Comparison of ENCODE assay signal across 1 cellular context in the genomic region with DNA sequence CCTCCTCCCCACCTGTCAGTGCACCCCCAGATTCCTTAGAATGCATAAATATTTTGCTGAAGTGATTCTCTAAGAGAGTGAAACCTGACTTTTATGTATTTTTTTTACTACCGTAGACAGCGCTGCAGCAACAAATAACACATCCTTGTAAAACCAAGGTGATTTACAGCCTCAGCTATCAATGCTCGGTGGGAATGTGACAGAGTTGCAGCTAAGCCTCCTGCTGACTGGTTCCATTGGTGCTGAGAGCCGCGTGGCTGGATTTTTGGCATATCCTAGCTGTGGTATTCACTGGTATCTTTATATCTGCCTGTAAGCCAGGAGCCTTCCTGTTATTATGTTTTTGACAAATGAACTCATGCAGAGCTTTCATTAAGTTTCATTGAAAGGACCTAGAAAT.
TF ChIP-seq lines count a peak whose summit lies in the region.

No MANE protein-coding gene starts in this region.

TF ChIP-seq in HEK293, 187 proteins besides CTCF, POLR2A, EP300 and RAD21 (continued from another document and continues in another):
- TF ChIP-seq, protein P1, sequence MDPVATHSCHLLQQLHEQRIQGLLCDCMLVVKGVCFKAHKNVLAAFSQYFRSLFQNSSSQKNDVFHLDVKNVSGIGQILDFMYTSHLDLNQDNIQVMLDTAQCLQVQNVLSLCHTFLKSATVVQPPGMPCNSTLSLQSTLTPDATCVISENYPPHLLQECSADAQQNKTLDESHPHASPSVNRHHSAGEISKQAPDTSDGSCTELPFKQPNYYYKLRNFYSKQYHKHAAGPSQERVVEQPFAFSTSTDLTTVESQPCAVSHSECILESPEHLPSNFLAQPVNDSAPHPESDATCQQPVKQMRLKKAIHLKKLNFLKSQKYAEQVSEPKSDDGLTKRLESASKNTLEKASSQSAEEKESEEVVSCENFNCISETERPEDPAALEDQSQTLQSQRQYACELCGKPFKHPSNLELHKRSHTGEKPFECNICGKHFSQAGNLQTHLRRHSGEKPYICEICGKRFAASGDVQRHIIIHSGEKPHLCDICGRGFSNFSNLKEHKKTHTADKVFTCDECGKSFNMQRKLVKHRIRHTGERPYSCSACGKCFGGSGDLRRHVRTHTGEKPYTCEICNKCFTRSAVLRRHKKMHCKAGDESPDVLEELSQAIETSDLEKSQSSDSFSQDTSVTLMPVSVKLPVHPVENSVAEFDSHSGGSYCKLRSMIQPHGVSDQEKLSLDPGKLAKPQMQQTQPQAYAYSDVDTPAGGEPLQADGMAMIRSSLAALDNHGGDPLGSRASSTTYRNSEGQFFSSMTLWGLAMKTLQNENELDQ (tag by site-specific recombination; IDR thresholded peaks at IDR 0.05; ENCODE audit: low read depth): no peak
- peak; percentile 58; the same call in 1 of the 2 replicates for TF ChIP-seq OSR2 (tag by site-specific recombination; IDR thresholded peaks at IDR 0.05)
- no peak for TF ChIP-seq ZNF610 (tag by site-specific recombination; IDR thresholded peaks at IDR 0.05; ENCODE audit: borderline replicate concordance)
- TF ChIP-seq HOXC10 (CRISPR knock-in tag; IDR thresholded peaks at IDR 0.05): no peak
- no peak for TF ChIP-seq ZNF175 (tag by site-specific recombination; IDR thresholded peaks at IDR 0.05)
- no peak for TF ChIP-seq ZNF221 (tag by site-specific recombination; IDR thresholded peaks at IDR 0.05; ENCODE audit: borderline replicate concordance)
- peak; percentile 74 for TF ChIP-seq PRDM6 (tag by site-specific recombination; IDR thresholded peaks at IDR 0.05)
- TF ChIP-seq ZNF184 (tag by site-specific recombination; IDR thresholded peaks at IDR 0.05): no peak
- TF ChIP-seq SP7 (tag by site-specific recombination; IDR thresholded peaks at IDR 0.05): 0 out of 2 replicates have a peak, but pooled peaks have one; percentile 45
- no peak for TF ChIP-seq ZNF416 (tag by site-specific recombination; IDR thresholded peaks at IDR 0.05)
- peak; percentile 96 for TF ChIP-seq ZBTB44 (tag by site-specific recombination; IDR thresholded peaks at IDR 0.05)
- no peak for TF ChIP-seq ZNF560 (tag by site-specific recombination; IDR thresholded peaks at IDR 0.05; ENCODE audit: borderline replicate concordance)
- TF ChIP-seq ZNF585B (tag by site-specific recombination; IDR thresholded peaks at IDR 0.05): no peak
- no peak for TF ChIP-seq ZBTB48 (tag by site-specific recombination; IDR thresholded peaks at IDR 0.05)
- TF ChIP-seq ZNF311 (tag by site-specific recombination; IDR thresholded peaks at IDR 0.05; ENCODE audit: borderline replicate concordance): no peak
- TF ChIP-seq SCRT1 (tag by site-specific recombination; IDR thresholded peaks at IDR 0.05; ENCODE audit: borderline replicate concordance): peak; percentile 38; the same call in 1 of the 2 replicates
- TF ChIP-seq, protein P2, sequence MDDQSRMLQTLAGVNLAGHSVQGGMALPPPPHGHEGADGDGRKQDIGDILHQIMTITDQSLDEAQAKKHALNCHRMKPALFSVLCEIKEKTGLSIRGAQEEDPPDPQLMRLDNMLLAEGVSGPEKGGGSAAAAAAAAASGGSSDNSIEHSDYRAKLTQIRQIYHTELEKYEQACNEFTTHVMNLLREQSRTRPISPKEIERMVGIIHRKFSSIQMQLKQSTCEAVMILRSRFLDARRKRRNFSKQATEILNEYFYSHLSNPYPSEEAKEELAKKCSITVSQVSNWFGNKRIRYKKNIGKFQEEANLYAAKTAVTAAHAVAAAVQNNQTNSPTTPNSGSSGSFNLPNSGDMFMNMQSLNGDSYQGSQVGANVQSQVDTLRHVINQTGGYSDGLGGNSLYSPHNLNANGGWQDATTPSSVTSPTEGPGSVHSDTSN (CRISPR knock-in tag; IDR thresholded peaks at IDR 0.05): no peak
- TF ChIP-seq ZNF18 (tag by site-specific recombination; IDR thresholded peaks at IDR 0.05): no peak
- no peak for TF ChIP-seq GLI2 (tag by site-specific recombination; IDR thresholded peaks at IDR 0.05; ENCODE audit: borderline replicate concordance, low read depth)
- TF ChIP-seq ZNF518A (tag by site-specific recombination; conservative IDR thresholded peaks at IDR 0.05; ENCODE audit: low read depth): no peak
- TF ChIP-seq, protein P3, sequence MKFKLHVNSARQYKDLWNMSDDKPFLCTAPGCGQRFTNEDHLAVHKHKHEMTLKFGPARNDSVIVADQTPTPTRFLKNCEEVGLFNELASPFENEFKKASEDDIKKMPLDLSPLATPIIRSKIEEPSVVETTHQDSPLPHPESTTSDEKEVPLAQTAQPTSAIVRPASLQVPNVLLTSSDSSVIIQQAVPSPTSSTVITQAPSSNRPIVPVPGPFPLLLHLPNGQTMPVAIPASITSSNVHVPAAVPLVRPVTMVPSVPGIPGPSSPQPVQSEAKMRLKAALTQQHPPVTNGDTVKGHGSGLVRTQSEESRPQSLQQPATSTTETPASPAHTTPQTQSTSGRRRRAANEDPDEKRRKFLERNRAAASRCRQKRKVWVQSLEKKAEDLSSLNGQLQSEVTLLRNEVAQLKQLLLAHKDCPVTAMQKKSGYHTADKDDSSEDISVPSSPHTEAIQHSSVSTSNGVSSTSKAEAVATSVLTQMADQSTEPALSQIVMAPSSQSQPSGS (tag by site-specific recombination; IDR thresholded peaks at IDR 0.05; ENCODE audit: low read depth): no peak
- TF ChIP-seq ZNF140 (tag by site-specific recombination; IDR thresholded peaks at IDR 0.05): no peak
- no peak for TF ChIP-seq ZFHX2 (tag by site-specific recombination; conservative IDR thresholded peaks at IDR 0.05)
- peak; percentile 74 for TF ChIP-seq ZNF561 (tag by site-specific recombination; IDR thresholded peaks at IDR 0.05; ENCODE audit: borderline replicate concordance)
- TF ChIP-seq ZNF112 (tag by site-specific recombination; IDR thresholded peaks at IDR 0.05): no peak
- TF ChIP-seq GFI1B (tag by site-specific recombination; IDR thresholded peaks at IDR 0.05): no peak
- TF ChIP-seq ZNF488 (tag by site-specific recombination; IDR thresholded peaks at IDR 0.05): no peak
- TF ChIP-seq KLF1 (tag by site-specific recombination; IDR thresholded peaks at IDR 0.05): no peak
- TF ChIP-seq, protein P4, sequence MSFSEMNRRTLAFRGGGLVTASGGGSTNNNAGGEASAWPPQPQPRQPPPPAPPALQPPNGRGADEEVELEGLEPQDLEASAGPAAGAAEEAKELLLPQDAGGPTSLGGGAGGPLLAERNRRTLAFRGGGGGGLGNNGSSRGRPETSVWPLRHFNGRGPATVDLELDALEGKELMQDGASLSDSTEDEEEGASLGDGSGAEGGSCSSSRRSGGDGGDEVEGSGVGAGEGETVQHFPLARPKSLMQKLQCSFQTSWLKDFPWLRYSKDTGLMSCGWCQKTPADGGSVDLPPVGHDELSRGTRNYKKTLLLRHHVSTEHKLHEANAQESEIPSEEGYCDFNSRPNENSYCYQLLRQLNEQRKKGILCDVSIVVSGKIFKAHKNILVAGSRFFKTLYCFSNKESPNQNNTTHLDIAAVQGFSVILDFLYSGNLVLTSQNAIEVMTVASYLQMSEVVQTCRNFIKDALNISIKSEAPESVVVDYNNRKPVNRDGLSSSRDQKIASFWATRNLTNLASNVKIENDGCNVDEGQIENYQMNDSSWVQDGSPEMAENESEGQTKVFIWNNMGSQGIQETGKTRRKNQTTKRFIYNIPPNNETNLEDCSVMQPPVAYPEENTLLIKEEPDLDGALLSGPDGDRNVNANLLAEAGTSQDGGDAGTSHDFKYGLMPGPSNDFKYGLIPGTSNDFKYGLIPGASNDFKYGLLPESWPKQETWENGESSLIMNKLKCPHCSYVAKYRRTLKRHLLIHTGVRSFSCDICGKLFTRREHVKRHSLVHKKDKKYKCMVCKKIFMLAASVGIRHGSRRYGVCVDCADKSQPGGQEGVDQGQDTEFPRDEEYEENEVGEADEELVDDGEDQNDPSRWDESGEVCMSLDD (tag by site-specific recombination; IDR thresholded peaks at IDR 0.05): no peak
- TF ChIP-seq ZNF426 (tag by site-specific recombination; IDR thresholded peaks at IDR 0.05): no peak
- no peak for TF ChIP-seq ZNF548 (tag by site-specific recombination; IDR thresholded peaks at IDR 0.05)
- TF ChIP-seq BCL11B (tag by site-specific recombination; IDR thresholded peaks at IDR 0.05; ENCODE audit: low read depth): no peak
- no peak for TF ChIP-seq ZNF26 (tag by site-specific recombination; IDR thresholded peaks at IDR 0.05)
